7 cellular contexts compared by ENCODE assay signal in genomic region chr9:99368341-99369326, GRCh38.
DNase-seq lines count a peak whose midpoint lies in the region; ATAC-seq, FAIRE-seq and TF ChIP-seq lines count a peak whose summit lies in the region.

No MANE protein-coding gene starts in this region.

- peak overlapping the region; percentile 76 for H3K4me3 ChIP-seq in osteoblast (ENCODE audit: insufficient read depth, low read length)

- H4K20me1 ChIP-seq in osteoblast (ENCODE audit: insufficient read depth, low read length), result no peaks in the 10 kb centered on the region

- H3K4me3 Mint-ChIP-seq in activated CD8-positive, alpha-beta T cell treated with anti-CD3 and anti-CD28 coated beads, Interleukin-2, amount 10 ng/mL, durations not matched to agents 7 days and 5 days, result peak overlapping the region; percentile 48

- ATAC-seq in GM18858 (IDR thresholded peaks at IDR 0.05; ENCODE audit: unreplicated experiment) (peak; percentile 80), HG03025 (IDR thresholded peaks at IDR 0.05; ENCODE audit: low FRiP score, unreplicated experiment) (peak; percentile 53)
- ATAC-seq in activated CD8-positive, alpha-beta T cell treated with anti-CD3 and anti-CD28 coated beads, Interleukin-2, amount 10 ng/mL, durations not matched to agents 7 days and 5 days, result peak; percentile 54

- no peaks in the 10 kb centered on the region for H3K36me3 Mint-ChIP-seq in activated CD8-positive, alpha-beta T cell treated with anti-CD3 and anti-CD28 coated beads, Interleukin-2, amount 10 ng/mL, durations not matched to agents 7 days and 5 days (ENCODE audit: low read depth)

- H3K4me2 ChIP-seq in osteoblast (ENCODE audit: insufficient read depth, low read length), result peak overlapping the region; percentile 89

- peak overlapping the region; percentile 3 for H3K27ac Mint-ChIP-seq in activated CD8-positive, alpha-beta T cell treated with anti-CD3 and anti-CD28 coated beads, Interleukin-2, amount 10 ng/mL, durations not matched to agents 7 days and 5 days

- peaks cover 27% of the 10 kb centered on the region for H3K27me3 ChIP-seq in osteoblast (ENCODE audit: insufficient read depth, low read length)

- POLR2A ChIA-PET in activated CD8-positive, alpha-beta T cell treated with anti-CD3 and anti-CD28 coated beads, Interleukin-2, amount 10 ng/mL, durations not matched to agents 7 days and 5 days (lab: Charles Lee), result no interaction called here

- H3K27ac ChIP-seq in osteoblast (ENCODE audit: low read depth, low read length), result peak overlapping the region; percentile 74

- no peaks in the 10 kb centered on the region for H3K9me3 Mint-ChIP-seq in activated CD8-positive, alpha-beta T cell treated with anti-CD3 and anti-CD28 coated beads, Interleukin-2, amount 10 ng/mL, durations not matched to agents 7 days and 5 days (ENCODE audit: insufficient read depth)

- H2AFZ ChIP-seq in osteoblast (ENCODE audit: low read length), result peak overlapping the region; percentile 92

- FAIRE-seq in RCC 7860 (lab: Jason Lieb, UNC), result no peak

- DNase-seq in activated CD8-positive, alpha-beta T cell treated with anti-CD3 and anti-CD28 coated beads, Interleukin-2, amount 10 ng/mL, durations not matched to agents 7 days and 5 days, result peak; percentile 30
- DNase-seq in germinal center (ENCODE audit: low spot score) (peak; percentile 8), osteoblast (ENCODE audit: insufficient read length, low spot score, missing footprints) (peak; percentile 92), HuH-7 (ENCODE audit: low spot score) (no peak), RCC 7860 (ENCODE audit: low spot score) (no peak)

- peaks cover 15% of the 10 kb centered on the region for H3K4me1 ChIP-seq in osteoblast (ENCODE audit: insufficient read depth, low read length)

- peaks cover 26% of the 10 kb centered on the region for H3K4me1 Mint-ChIP-seq in activated CD8-positive, alpha-beta T cell treated with anti-CD3 and anti-CD28 coated beads, Interleukin-2, amount 10 ng/mL, durations not matched to agents 7 days and 5 days (ENCODE audit: low read depth)

- TF ChIP-seq CTCF in osteoblast (IDR thresholded peaks at IDR 0.05; ENCODE audit: extremely low read depth, low read depth, low read length), result no peak

- no peaks in the 10 kb centered on the region for H3K36me3 ChIP-seq in osteoblast (ENCODE audit: insufficient read depth, low read length)

- peaks cover 12% of the 10 kb centered on the region for H3K27me3 Mint-ChIP-seq in activated CD8-positive, alpha-beta T cell treated with anti-CD3 and anti-CD28 coated beads, Interleukin-2, amount 10 ng/mL, durations not matched to agents 7 days and 5 days (ENCODE audit: low read depth)

- CTCF ChIA-PET in activated CD8-positive, alpha-beta T cell treated with anti-CD3 and anti-CD28 coated beads, Interleukin-2, amount 10 ng/mL, durations not matched to agents 7 days and 5 days (lab: Charles Lee), result no interaction called here

- H3K9me3 ChIP-seq in osteoblast (ENCODE audit: low read depth, low read length), result no peaks in the 10 kb centered on the region

- H3K79me2 ChIP-seq in osteoblast (ENCODE audit: insufficient read depth, low read length), result no peaks in the 10 kb centered on the region

Comparison
In these comparisons a context has a peak if more than half of its experiments do, and no peak if none do; other contexts are left out.
1. DNase-seq: peak in activated CD8-positive, alpha-beta T cell treated with anti-CD3 and anti-CD28 coated beads, Interleukin-2, amount 10 ng/mL, durations not matched to agents 7 days and 5 days (single experiment), germinal center (single experiment) and osteoblast (single experiment); none in HuH-7 (single experiment) and RCC 7860 (single experiment).
2. Peak in every context shown above with its lines, with median percentiles within 50 percentile points of each other: ATAC-seq.